Comparison of ENCODE assay signal across 14 cellular contexts in genomic region chr17:50212121-50212843, GRCh38. TPM values are rescaled to one million over a fixed set of nuclear protein-coding genes. Genes with fewer than 3 reads are reported as not detected.
A peak's percentile ranks its signal among the peaks of the same experiment; 100 is the strongest.
DNase-seq lines count a peak whose midpoint lies in the region; ATAC-seq and TF ChIP-seq lines count a peak whose summit lies in the region.
"Had no signal": no experiment of that assay in that cellular context is flagged by ENCODE, and none has a peak within 500 bp of the region (broad histone marks: within the 10 kb centered on the region; RNA-seq: fewer than 3 reads in every experiment).

No MANE protein-coding gene starts in this region.

- H3K36me3 ChIP-seq in H7 (replicated peaks; ENCODE audit: control insufficient read depth, insufficient read depth, low read length) (no peaks in the 10 kb centered on the region), mucosa of rectum (ENCODE audit: control insufficient read depth in 2 of 2, insufficient read depth in 2 of 2, low read length in 2 of 2) (no peaks in the 10 kb centered on the region)
- H3K36me3 ChIP-seq: lower lobe of right lung had no signal

- H3K9ac ChIP-seq in mucosa of rectum (ENCODE audit: low read depth in 1 of 2, low read length in 2 of 2) = no peak overlapping the region

- no peak for ATAC-seq in GM18858 (IDR thresholded peaks at IDR 0.05; ENCODE audit: unreplicated experiment)
- no peak for ATAC-seq in activated CD4-positive, CD25-positive, alpha-beta regulatory T cell treated with anti-CD3 and anti-CD28 coated beads, Interleukin-2, amount 50 U/mL, for 24 hours

- DNase-seq in 8988T (peak; percentile 7), H7 (peak; percentile 22), cardiac fibroblast (ENCODE audit: low read depth in 2 of 2) (peak; percentile 68 to 75), OCI-M2 (lab: John Stamatoyannopoulos, UW; ENCODE audit: unreplicated experiment) (no peak)
- no peak for DNase-seq in NK-92 treated with Interleukin-12 subunit alpha and Interleukin-12 subunit beta, amount 100 ng/mL, for 24 hours (lab: John Stamatoyannopoulos, UW)
- DNase-seq: lower lobe of right lung, NCI-H1092, OCI-M1 had no signal

- H3K9me3 ChIP-seq in mucosa of rectum (ENCODE audit: control insufficient read depth in 2 of 2, low read length in 2 of 2) = no peaks in the 10 kb centered on the region
- H3K9me3 ChIP-seq: lower lobe of right lung had no signal

- H3K4me3 ChIP-seq in H7 (ENCODE audit: insufficient read depth, low read depth, low read length) = no peak overlapping the region
- no peak overlapping the region for H3K4me3 ChIP-seq in cardiac fibroblast (replicated peaks in 1 of 2; ENCODE audit: low read depth in 2 of 2, low read length in 2 of 2)
- H3K4me3 ChIP-seq in mucosa of rectum (ENCODE audit: low read length in 2 of 2) = no peak overlapping the region
- H3K4me3 ChIP-seq: GM12878, lower lobe of right lung had no signal

- peaks cover 8 to 11% of the 10 kb centered on the region in 2 donors for H3K4me1 ChIP-seq in mucosa of rectum (ENCODE audit: control insufficient read depth in 2 of 2, insufficient read depth in 2 of 2, low read length in 2 of 2)

- H3K27me3 ChIP-seq in H7 (ENCODE audit: control insufficient read depth, insufficient read depth, low read length) = no peaks in the 10 kb centered on the region
- peaks cover 0 to 22% of the 10 kb centered on the region in 2 donors for H3K27me3 ChIP-seq in mucosa of rectum (ENCODE audit: control insufficient read depth in 2 of 2, insufficient read depth in 2 of 2, low read length in 2 of 2)

- peak overlapping the region; percentile 14 to 29 for H3K27ac ChIP-seq in mucosa of rectum (ENCODE audit: low read depth in 2 of 2, low read length in 2 of 2)
- H3K27ac ChIP-seq: C4-2B, lower lobe of right lung, VCaP had no signal

- TF ChIP-seq CTCF in cardiac fibroblast (IDR thresholded peaks at IDR 0.05; ENCODE audit: low read depth, low read length) = no peak

RNA-seq across cellular contexts. Expression of gene COL1A1, which starts 10.9 kb away (rescaled TPM):
- 8.2 and 9.4 TPM in 2 replicates for total RNA-seq in H7 (2014; rRNA removed; shearing (Covaris generic))

RNA-seq across cellular contexts. Expression of gene SGCA, which starts 46.5 kb away (rescaled TPM):
- total RNA-seq in H7 (2014; rRNA removed; shearing (Covaris generic)) = 0.52 and 1.1 TPM in 2 replicates

Comparison
In these comparisons a context has a peak if more than half of its experiments do, and no peak if none do; other contexts are left out.
1. DNase-seq: peak in 8988T (single experiment), H7 (single experiment) and cardiac fibroblast (2 of 2); none in NK-92 treated with Interleukin-12 subunit alpha and Interleukin-12 subunit beta, amount 100 ng/mL, for 24 hours (single experiment) and OCI-M2 (single experiment).